ENCODE assay signal across 8 cellular contexts in the genomic region with DNA sequence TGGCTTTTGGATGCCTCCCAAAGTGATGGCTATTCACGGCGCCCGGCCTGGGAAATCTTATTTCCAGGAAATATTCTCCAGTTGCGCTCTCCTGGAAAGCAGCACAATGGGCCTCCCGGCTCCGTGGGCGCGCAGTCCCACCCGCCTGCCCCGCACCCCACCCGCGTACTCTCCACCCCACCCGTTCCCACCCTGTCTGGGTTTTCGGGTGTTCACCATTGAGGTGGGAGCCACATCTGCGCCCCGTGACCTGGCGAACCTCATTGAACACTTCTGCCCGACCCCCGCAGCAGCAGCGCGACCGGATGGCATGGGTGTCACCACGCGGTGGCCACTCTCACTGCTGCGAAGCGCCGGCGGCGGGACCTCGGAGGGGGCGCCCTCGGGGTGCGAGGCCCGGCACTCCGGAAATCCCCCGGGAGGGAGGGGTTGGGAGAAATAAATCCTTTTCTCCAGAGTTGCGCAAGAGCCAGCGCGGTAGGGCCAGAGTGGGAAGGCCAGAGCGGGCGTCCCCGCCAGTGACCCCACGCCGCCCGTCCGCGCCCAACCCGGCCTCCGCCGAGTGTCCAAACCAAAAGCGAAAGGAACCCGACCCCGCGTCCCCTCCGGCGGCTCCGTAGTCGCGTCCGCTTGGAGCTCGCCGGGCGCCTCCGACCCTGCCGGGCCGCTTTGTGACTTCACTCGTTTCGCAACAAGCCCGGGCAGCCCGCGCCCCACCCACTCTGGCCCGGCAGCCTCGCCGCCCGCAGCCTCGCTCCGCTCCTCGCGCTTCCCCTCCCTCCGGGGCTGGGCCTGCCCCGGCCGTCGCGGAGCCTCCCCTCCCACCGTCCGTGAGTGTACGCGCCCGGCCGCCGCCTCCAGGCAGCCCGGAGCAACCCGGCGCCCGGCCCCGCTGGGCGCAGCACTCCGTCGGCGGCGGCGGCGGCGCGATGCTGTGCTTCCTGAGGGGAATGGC. TPM values are rescaled to one million over a fixed set of nuclear protein-coding genes. Genes with fewer than 3 reads are reported as not detected.
DNase-seq lines count a peak whose midpoint lies in the region; ATAC-seq and TF ChIP-seq lines count a peak whose summit lies in the region.

A gene with protein sequence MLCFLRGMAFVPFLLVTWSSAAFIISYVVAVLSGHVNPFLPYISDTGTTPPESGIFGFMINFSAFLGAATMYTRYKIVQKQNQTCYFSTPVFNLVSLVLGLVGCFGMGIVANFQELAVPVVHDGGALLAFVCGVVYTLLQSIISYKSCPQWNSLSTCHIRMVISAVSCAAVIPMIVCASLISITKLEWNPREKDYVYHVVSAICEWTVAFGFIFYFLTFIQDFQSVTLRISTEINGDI (plus strand): TSS at position 720 of the 955 bp plus-strand sequence. CDS start 210 bp downstream, at position 930.

- H3K9me3 Mint-ChIP-seq in nephron progenitor cell, result peaks cover 4% of the 10 kb centered on the region
- H3K9me3 Mint-ChIP-seq in stimulated activated naive CD8-positive, alpha-beta T cell treated with anti-CD3 and anti-CD28 coated beads, Interleukin-15, Interleukin-2, amounts not matched to agents 100 ng/mL and 50 ng/mL, for 24 hours, result no peaks in the 10 kb centered on the region

- peaks cover 4% of the 10 kb centered on the region for H3K36me3 Mint-ChIP-seq in nephron progenitor cell (ENCODE audit: low read depth)
- no peaks in the 10 kb centered on the region for H3K36me3 Mint-ChIP-seq in stimulated activated naive CD8-positive, alpha-beta T cell treated with anti-CD3 and anti-CD28 coated beads, Interleukin-15, Interleukin-2, amounts not matched to agents 100 ng/mL and 50 ng/mL, for 24 hours (ENCODE audit: low read depth)

- ATAC-seq in GM19452 (IDR thresholded peaks at IDR 0.05; ENCODE audit: unreplicated experiment) (peak; percentile 89), HG03571 (IDR thresholded peaks at IDR 0.05; ENCODE audit: unreplicated experiment) (peak; percentile 75)

- TF ChIP-seq CTCF in nephron progenitor cell (IDR thresholded peaks at IDR 0.05), result no peak

- peaks cover 25% of the 10 kb centered on the region for H3K27me3 Mint-ChIP-seq in nephron progenitor cell (ENCODE audit: low read depth, poor library complexity)
- H3K27me3 Mint-ChIP-seq in stimulated activated naive CD8-positive, alpha-beta T cell treated with anti-CD3 and anti-CD28 coated beads, Interleukin-15, Interleukin-2, amounts not matched to agents 100 ng/mL and 50 ng/mL, for 24 hours, result no peaks in the 10 kb centered on the region

- no peak within 1 kb of the TSS for H3K27ac Mint-ChIP-seq in nephron progenitor cell
- peak within 1 kb of the TSS; percentile 87 for H3K27ac Mint-ChIP-seq in stimulated activated naive CD8-positive, alpha-beta T cell treated with anti-CD3 and anti-CD28 coated beads, Interleukin-15, Interleukin-2, amounts not matched to agents 100 ng/mL and 50 ng/mL, for 24 hours

- H3K4me1 Mint-ChIP-seq in nephron progenitor cell, result peaks cover 13% of the 10 kb centered on the region
- peaks cover 17% of the 10 kb centered on the region for H3K4me1 Mint-ChIP-seq in stimulated activated naive CD8-positive, alpha-beta T cell treated with anti-CD3 and anti-CD28 coated beads, Interleukin-15, Interleukin-2, amounts not matched to agents 100 ng/mL and 50 ng/mL, for 24 hours (ENCODE audit: low read depth)

- peak within 1 kb of the TSS; percentile 90 for H3K4me3 Mint-ChIP-seq in nephron progenitor cell
- peak within 1 kb of the TSS; percentile 83 for H3K4me3 Mint-ChIP-seq in stimulated activated naive CD8-positive, alpha-beta T cell treated with anti-CD3 and anti-CD28 coated beads, Interleukin-15, Interleukin-2, amounts not matched to agents 100 ng/mL and 50 ng/mL, for 24 hours

- DNase-seq in D341Med (ENCODE audit: low spot score), result peak; percentile 86
- DNase-seq in RPMI7951 (ENCODE audit: low read depth), result peak; percentile 84
- DNase-seq in activated gamma-delta T cell (lab: John Stamatoyannopoulos, UW), result peak; percentile 72
- peak; percentile 85 for DNase-seq in fibroblast of the conjunctiva (ENCODE audit: low read depth)
- peak; percentile 80 for DNase-seq in nephron progenitor cell

RNA-seq across cellular contexts. Expression of the gene that starts here (rescaled TPM):
- total RNA-seq in RPMI7951 (2014; rRNA removed; shearing (Covaris generic)), result 2.6 and 4.8 TPM in 2 replicates

Comparison
In these comparisons a context has a peak if more than half of its experiments do, and no peak if none do; other contexts are left out.
1. Peak in every context shown above with its lines: DNase-seq and ATAC-seq.